ENCODE assay signal across 8 cellular contexts in the genomic region with DNA sequence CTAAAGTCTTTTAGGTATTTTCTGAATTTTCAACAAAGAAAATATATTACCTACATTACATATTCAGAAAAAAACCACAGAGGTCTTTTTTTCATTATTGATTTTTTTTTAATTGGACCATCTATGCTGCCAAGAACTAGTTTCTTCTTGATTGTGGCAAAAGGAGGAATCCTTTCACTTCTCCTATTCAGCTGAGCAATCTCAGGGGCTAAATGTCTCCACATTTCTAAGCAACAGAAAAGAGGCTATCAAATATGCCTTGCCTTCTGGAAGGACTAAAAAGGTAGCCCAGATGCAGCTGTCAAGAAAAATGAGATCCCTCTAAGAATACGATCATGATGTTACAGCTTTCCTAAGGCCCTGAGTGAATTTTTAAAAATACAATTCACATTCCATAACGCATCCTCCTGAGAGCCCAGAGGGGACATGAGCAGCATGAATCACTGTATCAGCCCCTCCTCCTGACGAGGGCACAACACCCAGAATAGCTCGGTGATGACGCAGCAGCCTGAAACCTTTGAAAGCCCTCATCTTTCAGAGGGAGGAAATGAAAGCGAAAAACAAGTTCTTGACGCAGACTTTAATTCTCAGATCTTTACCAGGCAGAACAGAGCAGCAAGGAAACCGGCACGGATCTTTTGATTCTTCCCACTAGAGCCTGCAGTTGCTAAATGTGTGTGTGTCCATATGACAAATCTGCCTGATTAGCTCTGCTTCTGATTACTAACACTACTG. TPM values are rescaled to one million over a fixed set of nuclear protein-coding genes. Genes with fewer than 3 reads are reported as not detected.
DNase-seq lines count a peak whose midpoint lies in the region; ATAC-seq and TF ChIP-seq lines count a peak whose summit lies in the region.

No MANE protein-coding gene starts in this region.

- peak overlapping the region; percentile 68 for H3K4me3 Mint-ChIP-seq in activated CD8-positive, alpha-beta T cell treated with anti-CD3 and anti-CD28 coated beads for 36 hours

- no peaks in the 10 kb centered on the region for H3K9me3 Mint-ChIP-seq in activated CD8-positive, alpha-beta T cell treated with anti-CD3 and anti-CD28 coated beads for 36 hours

- TF ChIP-seq CTCF in activated CD8-positive, alpha-beta T cell treated with anti-CD3 and anti-CD28 coated beads for 36 hours (IDR thresholded peaks at IDR 0.05), result no peak

- peaks cover 29% of the 10 kb centered on the region for H3K36me3 Mint-ChIP-seq in activated CD8-positive, alpha-beta T cell treated with anti-CD3 and anti-CD28 coated beads for 36 hours (ENCODE audit: low read depth)

- POLR2A ChIA-PET in activated CD8-positive, alpha-beta T cell treated with anti-CD3 and anti-CD28 coated beads for 36 hours (lab: Charles Lee), result interaction anchor here (1.0 to 2.2 kb wide), 6 partner anchors 9 to 79 kb away, joined by 3 to 16 read pairs (median 4); partner anchors contain the start of genes LRCH3 and RUBCN

- DNase-seq in NCI-H2227 treated with DMSO at 0.1 percent for 48 hours (lab: John Stamatoyannopoulos, UW) (peak; percentile 76), lung microvascular endothelial cell (ENCODE audit: low read depth in 2 of 2) (peak; percentile 93 to 98), NCI-H1092 treated with DMSO at 0.1 percent for 48 hours (lab: John Stamatoyannopoulos, UW) (no peak)
- peak; percentile 95 for DNase-seq in activated CD8-positive, alpha-beta T cell treated with anti-CD3 and anti-CD28 coated beads for 36 hours
- DNase-seq in effector CD4-positive, alpha-beta T cell, result peak; percentile 88
- peak; percentile 72 to 85 (median 78) for DNase-seq in stimulated activated CD4-positive, alpha-beta T cell treated with anti-CD3 and anti-CD28 coated beads, TNF-alpha, amount 100 ng/mL, for 24 hours (ENCODE audit: low read depth in 3 of 3)

- H3K4me1 Mint-ChIP-seq in activated CD8-positive, alpha-beta T cell treated with anti-CD3 and anti-CD28 coated beads for 36 hours (ENCODE audit: low read depth), result peaks cover 27% of the 10 kb centered on the region

- no peaks in the 10 kb centered on the region for H3K27me3 Mint-ChIP-seq in activated CD8-positive, alpha-beta T cell treated with anti-CD3 and anti-CD28 coated beads for 36 hours

- peak overlapping the region; percentile 95 for H3K27ac Mint-ChIP-seq in activated CD8-positive, alpha-beta T cell treated with anti-CD3 and anti-CD28 coated beads for 36 hours

- peak; percentile 86 for ATAC-seq in GM18502 (IDR thresholded peaks at IDR 0.05; ENCODE audit: poor library complexity, unreplicated experiment)
- ATAC-seq in HG02870 (IDR thresholded peaks at IDR 0.05; ENCODE audit: unreplicated experiment), result peak; percentile 86
- peak; percentile 99 for ATAC-seq in activated CD8-positive, alpha-beta T cell treated with anti-CD3 and anti-CD28 coated beads for 36 hours

- CTCF ChIA-PET in activated CD8-positive, alpha-beta T cell treated with anti-CD3 and anti-CD28 coated beads for 36 hours (lab: Charles Lee), result interaction anchor here (0.7 to 1.8 kb wide), 5 partner anchors 9 to 194 kb away, joined by 3 to 5 read pairs (median 3); partner anchors contain the start of gene FYTTD1

- intact Hi-C loops in activated CD8-positive, alpha-beta T cell treated with anti-CD3 and anti-CD28 coated beads for 36 hours (cut with micrococcal nuclease), result no loop called here

RNA-seq across cellular contexts. Expression of gene RUBCN, which starts 24.6 kb away (rescaled TPM):
- total RNA-seq in activated CD8-positive, alpha-beta T cell treated with anti-CD3 and anti-CD28 coated beads for 36 hours, result 10 to 100 TPM; 27.3 to 27.7 TPM
- 5.2 and 6.7 TPM in 2 replicates for total RNA-seq in lung microvascular endothelial cell

RNA-seq across cellular contexts. Expression of gene FYTTD1, which starts 37.5 kb away (rescaled TPM):
- total RNA-seq in activated CD8-positive, alpha-beta T cell treated with anti-CD3 and anti-CD28 coated beads for 36 hours, result 10 to 100 TPM; 25.4 to 27.0 TPM
- 34.0 and 51.8 TPM in 2 replicates for total RNA-seq in lung microvascular endothelial cell
